Comparison of ENCODE assay signal across 1 cellular context in the genomic region with DNA sequence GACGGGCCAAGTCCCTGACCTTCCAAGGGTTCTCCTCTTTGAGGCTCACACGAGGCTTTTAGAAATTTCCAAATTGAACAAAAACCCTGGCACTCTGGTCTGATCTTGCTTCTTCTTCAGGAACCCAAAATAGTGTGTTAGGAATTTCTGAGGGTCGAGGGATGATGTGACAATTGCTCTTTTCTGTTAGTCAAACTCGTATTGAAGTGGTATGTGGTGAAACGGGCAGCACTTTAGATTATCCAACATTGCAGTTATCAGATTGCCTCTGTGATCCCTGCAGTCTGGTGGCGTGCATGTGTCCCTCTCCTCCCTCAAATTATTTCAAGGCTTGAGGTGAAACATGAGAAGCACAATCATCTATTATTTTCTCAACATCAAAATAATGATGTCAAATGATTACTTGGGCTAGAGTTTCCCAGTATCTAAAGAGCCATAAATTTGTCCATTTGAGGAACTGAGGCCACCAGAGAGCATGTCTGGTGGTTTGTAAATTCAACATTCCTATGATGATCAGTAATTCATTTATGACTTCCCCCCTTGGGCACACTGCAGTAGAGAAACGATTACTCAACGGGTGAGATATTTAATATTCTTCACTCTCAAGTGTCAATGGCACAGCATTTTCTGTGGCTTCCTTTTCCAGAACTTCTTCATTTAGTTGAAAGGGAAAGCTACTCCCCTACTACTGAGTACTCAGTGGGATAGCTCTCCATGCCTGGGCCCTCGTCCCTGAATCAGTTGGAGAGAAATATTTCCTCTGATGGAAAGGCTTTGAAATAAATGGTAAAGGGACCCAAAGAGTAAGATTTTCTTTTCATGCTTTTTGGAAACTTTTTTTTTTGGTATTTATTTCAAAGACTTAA.
A peak's percentile ranks its signal among the peaks of the same experiment; 100 is the strongest.
TF ChIP-seq lines count a peak whose summit lies in the region.

No MANE protein-coding gene starts in this region.

TF ChIP-seq in HEK293, 187 proteins besides CTCF, POLR2A, EP300 and RAD21 (continued from another document and continues in another):
- TF ChIP-seq ZNF629 (tag by site-specific recombination; IDR thresholded peaks at IDR 0.05): peak; percentile 94
- TF ChIP-seq ZNF48 (tag by site-specific recombination; IDR thresholded peaks at IDR 0.05): no peak
- 0 out of 2 replicates have a peak, but pooled peaks have one; percentile 29 for TF ChIP-seq ZNF610 (tag by site-specific recombination; IDR thresholded peaks at IDR 0.05; ENCODE audit: borderline replicate concordance)
- TF ChIP-seq, protein P1, sequence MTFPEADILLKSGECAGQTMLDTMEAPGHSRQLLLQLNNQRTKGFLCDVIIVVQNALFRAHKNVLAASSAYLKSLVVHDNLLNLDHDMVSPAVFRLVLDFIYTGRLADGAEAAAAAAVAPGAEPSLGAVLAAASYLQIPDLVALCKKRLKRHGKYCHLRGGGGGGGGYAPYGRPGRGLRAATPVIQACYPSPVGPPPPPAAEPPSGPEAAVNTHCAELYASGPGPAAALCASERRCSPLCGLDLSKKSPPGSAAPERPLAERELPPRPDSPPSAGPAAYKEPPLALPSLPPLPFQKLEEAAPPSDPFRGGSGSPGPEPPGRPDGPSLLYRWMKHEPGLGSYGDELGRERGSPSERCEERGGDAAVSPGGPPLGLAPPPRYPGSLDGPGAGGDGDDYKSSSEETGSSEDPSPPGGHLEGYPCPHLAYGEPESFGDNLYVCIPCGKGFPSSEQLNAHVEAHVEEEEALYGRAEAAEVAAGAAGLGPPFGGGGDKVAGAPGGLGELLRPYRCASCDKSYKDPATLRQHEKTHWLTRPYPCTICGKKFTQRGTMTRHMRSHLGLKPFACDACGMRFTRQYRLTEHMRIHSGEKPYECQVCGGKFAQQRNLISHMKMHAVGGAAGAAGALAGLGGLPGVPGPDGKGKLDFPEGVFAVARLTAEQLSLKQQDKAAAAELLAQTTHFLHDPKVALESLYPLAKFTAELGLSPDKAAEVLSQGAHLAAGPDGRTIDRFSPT (tag by site-specific recombination; IDR thresholded peaks at IDR 0.05): peak; percentile 29; the same call in 1 of the 2 replicates
- no peak for TF ChIP-seq ZNF747 (tag by site-specific recombination; IDR thresholded peaks at IDR 0.05)
- TF ChIP-seq ZNF654 (tag by site-specific recombination; IDR thresholded peaks at IDR 0.05; ENCODE audit: low read depth): no peak
- TF ChIP-seq SP7 (tag by site-specific recombination; IDR thresholded peaks at IDR 0.05): peak; percentile 90
- no peak for TF ChIP-seq ZNF23 (tag by site-specific recombination; IDR thresholded peaks at IDR 0.05; ENCODE audit: borderline replicate concordance)
- TF ChIP-seq ZNF664 (tag by site-specific recombination; IDR thresholded peaks at IDR 0.05): no peak
- TF ChIP-seq, protein P2, sequence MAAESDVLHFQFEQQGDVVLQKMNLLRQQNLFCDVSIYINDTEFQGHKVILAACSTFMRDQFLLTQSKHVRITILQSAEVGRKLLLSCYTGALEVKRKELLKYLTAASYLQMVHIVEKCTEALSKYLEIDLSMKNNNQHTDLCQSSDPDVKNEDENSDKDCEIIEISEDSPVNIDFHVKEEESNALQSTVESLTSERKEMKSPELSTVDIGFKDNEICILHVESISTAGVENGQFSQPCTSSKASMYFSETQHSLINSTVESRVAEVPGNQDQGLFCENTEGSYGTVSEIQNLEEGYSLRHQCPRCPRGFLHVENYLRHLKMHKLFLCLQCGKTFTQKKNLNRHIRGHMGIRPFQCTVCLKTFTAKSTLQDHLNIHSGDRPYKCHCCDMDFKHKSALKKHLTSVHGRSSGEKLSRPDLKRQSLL (tag by site-specific recombination; IDR thresholded peaks at IDR 0.05): no peak
- TF ChIP-seq GFI1B (tag by site-specific recombination; IDR thresholded peaks at IDR 0.05): no peak
- no peak for TF ChIP-seq ZNF423 (tag by site-specific recombination; IDR thresholded peaks at IDR 0.05)
- no peak for TF ChIP-seq ZNF248 (tag by site-specific recombination; IDR thresholded peaks at IDR 0.05)
- TF ChIP-seq ZNF514 (tag by site-specific recombination; IDR thresholded peaks at IDR 0.05): no peak
- TF ChIP-seq ZFHX2 (tag by site-specific recombination; conservative IDR thresholded peaks at IDR 0.05): no peak
- TF ChIP-seq ZNF366 (tag by site-specific recombination; conservative IDR thresholded peaks at IDR 0.05): peak; percentile 87
- no peak for TF ChIP-seq KLF1 (tag by site-specific recombination; IDR thresholded peaks at IDR 0.05)
- TF ChIP-seq ZNF24 (tag by site-specific recombination; IDR thresholded peaks at IDR 0.05): peak; percentile 88
- TF ChIP-seq, protein P3, sequence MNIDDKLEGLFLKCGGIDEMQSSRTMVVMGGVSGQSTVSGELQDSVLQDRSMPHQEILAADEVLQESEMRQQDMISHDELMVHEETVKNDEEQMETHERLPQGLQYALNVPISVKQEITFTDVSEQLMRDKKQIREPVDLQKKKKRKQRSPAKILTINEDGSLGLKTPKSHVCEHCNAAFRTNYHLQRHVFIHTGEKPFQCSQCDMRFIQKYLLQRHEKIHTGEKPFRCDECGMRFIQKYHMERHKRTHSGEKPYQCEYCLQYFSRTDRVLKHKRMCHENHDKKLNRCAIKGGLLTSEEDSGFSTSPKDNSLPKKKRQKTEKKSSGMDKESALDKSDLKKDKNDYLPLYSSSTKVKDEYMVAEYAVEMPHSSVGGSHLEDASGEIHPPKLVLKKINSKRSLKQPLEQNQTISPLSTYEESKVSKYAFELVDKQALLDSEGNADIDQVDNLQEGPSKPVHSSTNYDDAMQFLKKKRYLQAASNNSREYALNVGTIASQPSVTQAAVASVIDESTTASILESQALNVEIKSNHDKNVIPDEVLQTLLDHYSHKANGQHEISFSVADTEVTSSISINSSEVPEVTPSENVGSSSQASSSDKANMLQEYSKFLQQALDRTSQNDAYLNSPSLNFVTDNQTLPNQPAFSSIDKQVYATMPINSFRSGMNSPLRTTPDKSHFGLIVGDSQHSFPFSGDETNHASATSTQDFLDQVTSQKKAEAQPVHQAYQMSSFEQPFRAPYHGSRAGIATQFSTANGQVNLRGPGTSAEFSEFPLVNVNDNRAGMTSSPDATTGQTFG (tag by site-specific recombination; IDR thresholded peaks at IDR 0.05; ENCODE audit: borderline replicate concordance): no peak
- TF ChIP-seq ZNF529 (tag by site-specific recombination; IDR thresholded peaks at IDR 0.05; ENCODE audit: insufficient replicate concordance): peak; percentile 4
- no peak for TF ChIP-seq ZNF549 (tag by site-specific recombination; IDR thresholded peaks at IDR 0.05)
- peak; percentile 99 for TF ChIP-seq ZEB2 (tag by site-specific recombination; IDR thresholded peaks at IDR 0.05)
- TF ChIP-seq, protein P4, sequence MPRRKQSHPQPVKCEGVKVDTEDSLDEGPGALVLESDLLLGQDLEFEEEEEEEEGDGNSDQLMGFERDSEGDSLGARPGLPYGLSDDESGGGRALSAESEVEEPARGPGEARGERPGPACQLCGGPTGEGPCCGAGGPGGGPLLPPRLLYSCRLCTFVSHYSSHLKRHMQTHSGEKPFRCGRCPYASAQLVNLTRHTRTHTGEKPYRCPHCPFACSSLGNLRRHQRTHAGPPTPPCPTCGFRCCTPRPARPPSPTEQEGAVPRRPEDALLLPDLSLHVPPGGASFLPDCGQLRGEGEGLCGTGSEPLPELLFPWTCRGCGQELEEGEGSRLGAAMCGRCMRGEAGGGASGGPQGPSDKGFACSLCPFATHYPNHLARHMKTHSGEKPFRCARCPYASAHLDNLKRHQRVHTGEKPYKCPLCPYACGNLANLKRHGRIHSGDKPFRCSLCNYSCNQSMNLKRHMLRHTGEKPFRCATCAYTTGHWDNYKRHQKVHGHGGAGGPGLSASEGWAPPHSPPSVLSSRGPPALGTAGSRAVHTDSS (tag by site-specific recombination; IDR thresholded peaks at IDR 0.05): 0 out of 2 replicates have a peak, but pooled peaks have one; percentile 19
- TF ChIP-seq ZNF561 (tag by site-specific recombination; IDR thresholded peaks at IDR 0.05; ENCODE audit: borderline replicate concordance): no peak
- TF ChIP-seq ZNF37A (tag by site-specific recombination; IDR thresholded peaks at IDR 0.05): no peak
- TF ChIP-seq ZNF558 (tag by site-specific recombination; IDR thresholded peaks at IDR 0.05): no peak
- TF ChIP-seq, protein P5, sequence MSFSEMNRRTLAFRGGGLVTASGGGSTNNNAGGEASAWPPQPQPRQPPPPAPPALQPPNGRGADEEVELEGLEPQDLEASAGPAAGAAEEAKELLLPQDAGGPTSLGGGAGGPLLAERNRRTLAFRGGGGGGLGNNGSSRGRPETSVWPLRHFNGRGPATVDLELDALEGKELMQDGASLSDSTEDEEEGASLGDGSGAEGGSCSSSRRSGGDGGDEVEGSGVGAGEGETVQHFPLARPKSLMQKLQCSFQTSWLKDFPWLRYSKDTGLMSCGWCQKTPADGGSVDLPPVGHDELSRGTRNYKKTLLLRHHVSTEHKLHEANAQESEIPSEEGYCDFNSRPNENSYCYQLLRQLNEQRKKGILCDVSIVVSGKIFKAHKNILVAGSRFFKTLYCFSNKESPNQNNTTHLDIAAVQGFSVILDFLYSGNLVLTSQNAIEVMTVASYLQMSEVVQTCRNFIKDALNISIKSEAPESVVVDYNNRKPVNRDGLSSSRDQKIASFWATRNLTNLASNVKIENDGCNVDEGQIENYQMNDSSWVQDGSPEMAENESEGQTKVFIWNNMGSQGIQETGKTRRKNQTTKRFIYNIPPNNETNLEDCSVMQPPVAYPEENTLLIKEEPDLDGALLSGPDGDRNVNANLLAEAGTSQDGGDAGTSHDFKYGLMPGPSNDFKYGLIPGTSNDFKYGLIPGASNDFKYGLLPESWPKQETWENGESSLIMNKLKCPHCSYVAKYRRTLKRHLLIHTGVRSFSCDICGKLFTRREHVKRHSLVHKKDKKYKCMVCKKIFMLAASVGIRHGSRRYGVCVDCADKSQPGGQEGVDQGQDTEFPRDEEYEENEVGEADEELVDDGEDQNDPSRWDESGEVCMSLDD (tag by site-specific recombination; IDR thresholded peaks at IDR 0.05): no peak
- TF ChIP-seq ZNF335 (tag by site-specific recombination; conservative IDR thresholded peaks at IDR 0.05): 0 out of 2 replicates have a peak, but pooled peaks have one; percentile 11
- TF ChIP-seq ZNF292 (tag by site-specific recombination; IDR thresholded peaks at IDR 0.05; ENCODE audit: borderline replicate concordance, low read depth): no peak
- TF ChIP-seq, protein P6, sequence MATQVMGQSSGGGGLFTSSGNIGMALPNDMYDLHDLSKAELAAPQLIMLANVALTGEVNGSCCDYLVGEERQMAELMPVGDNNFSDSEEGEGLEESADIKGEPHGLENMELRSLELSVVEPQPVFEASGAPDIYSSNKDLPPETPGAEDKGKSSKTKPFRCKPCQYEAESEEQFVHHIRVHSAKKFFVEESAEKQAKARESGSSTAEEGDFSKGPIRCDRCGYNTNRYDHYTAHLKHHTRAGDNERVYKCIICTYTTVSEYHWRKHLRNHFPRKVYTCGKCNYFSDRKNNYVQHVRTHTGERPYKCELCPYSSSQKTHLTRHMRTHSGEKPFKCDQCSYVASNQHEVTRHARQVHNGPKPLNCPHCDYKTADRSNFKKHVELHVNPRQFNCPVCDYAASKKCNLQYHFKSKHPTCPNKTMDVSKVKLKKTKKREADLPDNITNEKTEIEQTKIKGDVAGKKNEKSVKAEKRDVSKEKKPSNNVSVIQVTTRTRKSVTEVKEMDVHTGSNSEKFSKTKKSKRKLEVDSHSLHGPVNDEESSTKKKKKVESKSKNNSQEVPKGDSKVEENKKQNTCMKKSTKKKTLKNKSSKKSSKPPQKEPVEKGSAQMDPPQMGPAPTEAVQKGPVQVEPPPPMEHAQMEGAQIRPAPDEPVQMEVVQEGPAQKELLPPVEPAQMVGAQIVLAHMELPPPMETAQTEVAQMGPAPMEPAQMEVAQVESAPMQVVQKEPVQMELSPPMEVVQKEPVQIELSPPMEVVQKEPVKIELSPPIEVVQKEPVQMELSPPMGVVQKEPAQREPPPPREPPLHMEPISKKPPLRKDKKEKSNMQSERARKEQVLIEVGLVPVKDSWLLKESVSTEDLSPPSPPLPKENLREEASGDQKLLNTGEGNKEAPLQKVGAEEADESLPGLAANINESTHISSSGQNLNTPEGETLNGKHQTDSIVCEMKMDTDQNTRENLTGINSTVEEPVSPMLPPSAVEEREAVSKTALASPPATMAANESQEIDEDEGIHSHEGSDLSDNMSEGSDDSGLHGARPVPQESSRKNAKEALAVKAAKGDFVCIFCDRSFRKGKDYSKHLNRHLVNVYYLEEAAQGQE (tag by site-specific recombination; IDR thresholded peaks at IDR 0.05): no peak
- peak; percentile 68; the same call in 1 of the 2 replicates for TF ChIP-seq ZBTB17 (tag by site-specific recombination; IDR thresholded peaks at IDR 0.05)
- TF ChIP-seq ZFP69B (tag by site-specific recombination; IDR thresholded peaks at IDR 0.05): no peak; the same call in 1 of the 2 replicates
- TF ChIP-seq ZNF214 (tag by site-specific recombination; IDR thresholded peaks at IDR 0.05; ENCODE audit: borderline replicate concordance): no peak
- no peak for TF ChIP-seq ZNF658 (tag by site-specific recombination; IDR thresholded peaks at IDR 0.05)
- TF ChIP-seq ZXDB (tag by site-specific recombination; IDR thresholded peaks at IDR 0.05): peak; percentile 92
- no peak for TF ChIP-seq SALL2 (tag by site-specific recombination; IDR thresholded peaks at IDR 0.05; ENCODE audit: borderline replicate concordance)
- no peak for TF ChIP-seq ZNF433 (tag by site-specific recombination; IDR thresholded peaks at IDR 0.05; ENCODE audit: low read depth)
- TF ChIP-seq ZNF174 (tag by site-specific recombination; IDR thresholded peaks at IDR 0.05): no peak
- no peak for TF ChIP-seq ZNF777 (tag by site-specific recombination; IDR thresholded peaks at IDR 0.05; ENCODE audit: borderline replicate concordance)
- TF ChIP-seq ZNF416 (tag by site-specific recombination; IDR thresholded peaks at IDR 0.05): no peak
- no peak for TF ChIP-seq ZNF404 (tag by site-specific recombination; IDR thresholded peaks at IDR 0.05)
- no peak for TF ChIP-seq SCRT1 (tag by site-specific recombination; IDR thresholded peaks at IDR 0.05; ENCODE audit: borderline replicate concordance)
- TF ChIP-seq BCL11A (tag by site-specific recombination; IDR thresholded peaks at IDR 0.05; ENCODE audit: low read depth): no peak
- TF ChIP-seq, protein P7, sequence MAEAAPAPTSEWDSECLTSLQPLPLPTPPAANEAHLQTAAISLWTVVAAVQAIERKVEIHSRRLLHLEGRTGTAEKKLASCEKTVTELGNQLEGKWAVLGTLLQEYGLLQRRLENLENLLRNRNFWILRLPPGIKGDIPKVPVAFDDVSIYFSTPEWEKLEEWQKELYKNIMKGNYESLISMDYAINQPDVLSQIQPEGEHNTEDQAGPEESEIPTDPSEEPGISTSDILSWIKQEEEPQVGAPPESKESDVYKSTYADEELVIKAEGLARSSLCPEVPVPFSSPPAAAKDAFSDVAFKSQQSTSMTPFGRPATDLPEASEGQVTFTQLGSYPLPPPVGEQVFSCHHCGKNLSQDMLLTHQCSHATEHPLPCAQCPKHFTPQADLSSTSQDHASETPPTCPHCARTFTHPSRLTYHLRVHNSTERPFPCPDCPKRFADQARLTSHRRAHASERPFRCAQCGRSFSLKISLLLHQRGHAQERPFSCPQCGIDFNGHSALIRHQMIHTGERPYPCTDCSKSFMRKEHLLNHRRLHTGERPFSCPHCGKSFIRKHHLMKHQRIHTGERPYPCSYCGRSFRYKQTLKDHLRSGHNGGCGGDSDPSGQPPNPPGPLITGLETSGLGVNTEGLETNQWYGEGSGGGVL (tag by site-specific recombination; IDR thresholded peaks at IDR 0.05): peak; percentile 62
- no peak for TF ChIP-seq ZNF274 (IDR thresholded peaks at IDR 0.05; ENCODE audit: low read length)
- no peak for TF ChIP-seq ZNF274 (tag by site-specific recombination; IDR thresholded peaks at IDR 0.05; ENCODE audit: borderline replicate concordance)
- TF ChIP-seq ZSCAN30 (tag by site-specific recombination; IDR thresholded peaks at IDR 0.05): peak; percentile 81; the same call in 1 of the 2 replicates
- TF ChIP-seq ZNF132 (tag by site-specific recombination; IDR thresholded peaks at IDR 0.05; ENCODE audit: borderline replicate concordance): no peak
